8 cellular contexts compared by ENCODE assay signal in the genomic region with DNA sequence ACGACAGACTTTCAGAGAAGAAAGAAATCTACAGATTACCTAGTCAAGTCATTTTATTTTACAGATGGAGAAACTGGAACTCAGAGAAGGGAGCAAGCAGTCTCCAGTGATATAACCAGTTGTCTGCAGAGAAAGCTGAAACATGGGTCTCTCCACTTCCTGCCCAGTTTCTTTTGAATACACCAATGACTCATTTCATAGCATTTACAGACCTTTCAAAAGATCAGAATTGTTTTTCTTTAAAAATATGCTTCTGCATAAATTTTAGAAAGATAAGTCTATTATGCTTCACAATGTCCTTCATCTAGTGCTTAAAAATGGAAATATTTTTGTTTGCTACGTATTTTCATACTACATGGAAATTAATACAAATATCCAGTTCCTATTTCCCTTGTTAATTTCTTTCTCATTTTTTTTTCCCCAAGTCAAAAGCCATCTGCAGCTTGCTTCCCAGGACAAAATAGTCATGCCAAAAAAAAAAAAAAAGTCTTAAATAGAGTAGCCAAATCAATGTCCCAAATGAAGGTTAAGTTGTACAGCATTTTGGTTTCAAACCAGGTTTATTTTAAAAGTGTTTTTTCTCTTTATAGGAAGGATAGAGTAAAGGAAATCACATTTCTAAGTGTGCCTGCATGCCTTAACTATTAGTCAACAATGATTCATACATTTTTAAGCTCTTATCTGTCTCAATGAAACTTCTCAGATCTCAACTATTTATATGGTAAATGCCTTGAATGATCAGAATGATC. TPM values are rescaled to one million over a fixed set of nuclear protein-coding genes. Genes with fewer than 3 reads are reported as not detected.
DNase-seq lines count a peak whose midpoint lies in the region; ATAC-seq, FAIRE-seq and TF ChIP-seq lines count a peak whose summit lies in the region.

No MANE protein-coding gene starts in this region.

- TF ChIP-seq POLR2A in GM12892 (IDR thresholded peaks at IDR 0.05; ENCODE audit: low read depth, low read length) = 0 out of 2 replicates have a peak, but pooled peaks have one; percentile 33
- TF ChIP-seq POLR2A in right lobe of liver (IDR thresholded peaks at IDR 0.05) = no peak

- 97% methylated on average over 2 of the region's 2 CpGs for WGBS in HUES64
- 39% methylated on average over 2 of the region's 2 CpGs for WGBS in right lobe of liver (ENCODE audit: insufficient coverage, low coverage, low lambda C conversion rate, missing lambda C conversion rate)

- no peak for DNase-seq in GM12892 (ENCODE audit: insufficient read length)
- DNase-seq in ascending aorta (ENCODE audit: low spot score in 2 of 2) = no peak
- no peak for DNase-seq in right lobe of liver
- no peak for DNase-seq in D341Med (ENCODE audit: low spot score)
- no peak for DNase-seq in WERI-Rb-1
- DNase-seq in hippocampal formation (lab: John Stamatoyannopoulos, UW) = no peak

- H3K4me3 ChIP-seq in HUES64 (ENCODE audit: low read length) (no peak overlapping the region), ascending aorta (no peak overlapping the region), right lobe of liver (no peak overlapping the region), WERI-Rb-1 (ENCODE audit: low read depth, low read length) (no peak overlapping the region)

- no peaks in the 10 kb centered on the region for H3K27me3 ChIP-seq in HUES64 (ENCODE audit: insufficient read depth, low read length)
- H3K27me3 ChIP-seq in ascending aorta = no peaks in the 10 kb centered on the region
- no peaks in the 10 kb centered on the region for H3K27me3 ChIP-seq in right lobe of liver
- H3K27me3 ChIP-seq in WERI-Rb-1 (ENCODE audit: insufficient read depth, low read depth, severe bottlenecking) = no peaks in the 10 kb centered on the region

- H3K4me1 ChIP-seq in HUES64 (ENCODE audit: insufficient read depth, low read length) (peaks cover 32% of the 10 kb centered on the region), ascending aorta (peaks cover 12 to 13% of the 10 kb centered on the region in 2 donors), right lobe of liver (no peaks in the 10 kb centered on the region)

- no peak overlapping the region; the same call in 1 of the 2 replicates for H3K9ac ChIP-seq in HUES64 (ENCODE audit: low read depth, low read length)

- H3K27ac ChIP-seq in HUES64 (ENCODE audit: low read depth, low read length) (peak overlapping the region; percentile 21; the same call in 1 of the 2 replicates), ascending aorta (peak overlapping the region; percentile 71 to 76), right lobe of liver (peak overlapping the region; percentile 11 to 62 (median 14)), WERI-Rb-1 (no peak overlapping the region)

- ATAC-seq in GM21619 (IDR thresholded peaks at IDR 0.05; ENCODE audit: unreplicated experiment) = peak; percentile 78
- peak in 3 of 4 donors; percentile 46 to 67 (median 52) for ATAC-seq in right lobe of liver

- H3K36me3 ChIP-seq in HUES64 (ENCODE audit: insufficient read depth, low read length) (no peaks in the 10 kb centered on the region), ascending aorta (no peaks in the 10 kb centered on the region), right lobe of liver (no peaks in the 10 kb centered on the region), WERI-Rb-1 (no peaks in the 10 kb centered on the region)

- H3K9me3 ChIP-seq in HUES64 (ENCODE audit: insufficient read depth, low read depth, low read length) = no peaks in the 10 kb centered on the region
- no peaks in the 10 kb centered on the region for H3K9me3 ChIP-seq in ascending aorta
- no peaks in the 10 kb centered on the region for H3K9me3 ChIP-seq in right lobe of liver
- no peaks in the 10 kb centered on the region for H3K9me3 ChIP-seq in WERI-Rb-1 (ENCODE audit: severe bottlenecking)

- no peak for FAIRE-seq in GM12892 (lab: Jason Lieb, UNC)

- intact Hi-C loops in ascending aorta (cut with DNase I) = loop anchor here (5.0 kb wide), 1 partner anchor 39 kb away; the partner anchor contains the start of gene ARHGAP18
- intact Hi-C loops in right lobe of liver (cut with DNase I) = no loop called here

- TF ChIP-seq CTCF in ascending aorta (IDR thresholded peaks at IDR 0.05) (no peak), right lobe of liver (IDR thresholded peaks at IDR 0.05) (no peak), WERI-Rb-1 (IDR thresholded peaks at IDR 0.05; ENCODE audit: low read depth, low read length) (no peak)

RNA-seq across cellular contexts. Expression of gene ARHGAP18, which starts 36.9 kb away (rescaled TPM):
- 17.3 TPM for polyA plus RNA-seq in GM12892 (2012; ENCODE audit: missing spikeins)
- polyA plus RNA-seq in HUES64 (2013, experiment 1 of 2) = 3.1 TPM
- polyA plus RNA-seq in HUES64 (2013, experiment 2 of 2) = 2.7 TPM
- 10.7 TPM for total RNA-seq in ascending aorta
- 1 to 10 TPM; 2.2 to 8.0 (median 2.9) TPM for total RNA-seq in right lobe of liver
